In genomic region chr11:2534131-2534956, GRCh38 we compare ENCODE assay signal across 9 cellular contexts.
DNase-seq lines count a peak whose midpoint lies in the region; ATAC-seq, FAIRE-seq and TF ChIP-seq lines count a peak whose summit lies in the region.
"Had no signal": no experiment of that assay in that cellular context is flagged by ENCODE, and none has a peak within 500 bp of the region (broad histone marks: within the 10 kb centered on the region; RNA-seq: fewer than 3 reads in every experiment).

No MANE protein-coding gene starts in this region.

- no peaks in the 10 kb centered on the region for H3K9me3 Mint-ChIP-seq in activated naive CD8-positive, alpha-beta T cell treated with anti-CD3 and anti-CD28 coated beads, Interleukin-2, amount 50 U/mL, for 24 hours
- H3K9me3 Mint-ChIP-seq: activated T-helper 2 cell treated with anti-CD3 and anti-CD28 coated beads, Interferon-gamma antibody, Interleukin-2, Interleukin-4, amounts not matched to agents 10 μg/mL and 5 μg/mL and 100 μg/mL, durations not matched to agents 14 hours and 24 hours and 36 hours had no signal

- H3K36me3 ChIP-seq in kidney (ENCODE audit: control insufficient read depth in 1 of 2, insufficient read depth in 2 of 2, low read length in 2 of 2) = no peaks in the 10 kb centered on the region
- H3K36me3 ChIP-seq in upper lobe of right lung = no peaks in the 10 kb centered on the region

- H3K4me1 Mint-ChIP-seq in activated naive CD8-positive, alpha-beta T cell treated with anti-CD3 and anti-CD28 coated beads, Interleukin-2, amount 50 U/mL, for 24 hours = peaks cover 18% of the 10 kb centered on the region

- ATAC-seq in activated naive CD8-positive, alpha-beta T cell treated with anti-CD3 and anti-CD28 coated beads, Interleukin-2, amount 50 U/mL, for 24 hours = no peak
- ATAC-seq in upper lobe of right lung = no peak

- H3K36me3 Mint-ChIP-seq in activated naive CD8-positive, alpha-beta T cell treated with anti-CD3 and anti-CD28 coated beads, Interleukin-2, amount 50 U/mL, for 24 hours (ENCODE audit: low read depth) = no peaks in the 10 kb centered on the region

- no peak for TF ChIP-seq CTCF in kidney (IDR thresholded peaks at IDR 0.05; ENCODE audit: borderline replicate concordance, extremely low read depth, insufficient read depth)
- no peak for TF ChIP-seq CTCF in upper lobe of right lung (IDR thresholded peaks at IDR 0.05)

- peaks cover 0 to 15% of the 10 kb centered on the region in 2 donors for H3K4me1 ChIP-seq in kidney (ENCODE audit: control insufficient read depth in 1 of 2, insufficient read depth in 1 of 2, low read depth in 1 of 2, low read length in 2 of 2)
- H3K4me1 ChIP-seq in upper lobe of right lung = peaks cover 13% of the 10 kb centered on the region

- H3K27ac ChIP-seq in kidney (ENCODE audit: low read depth in 2 of 2, low read length in 2 of 2) = no peak overlapping the region
- H3K27ac ChIP-seq in upper lobe of right lung = no peak overlapping the region

- H3K4me3 Mint-ChIP-seq in activated naive CD8-positive, alpha-beta T cell treated with anti-CD3 and anti-CD28 coated beads, Interleukin-2, amount 50 U/mL, for 24 hours = no peak overlapping the region

- FAIRE-seq in kidney (lab: Jason Lieb, UNC) = no peak

- H3K9me3 ChIP-seq in kidney (ENCODE audit: control insufficient read depth in 1 of 2, low read length in 2 of 2) (no peaks in the 10 kb centered on the region), upper lobe of right lung (no peaks in the 10 kb centered on the region)

- intact Hi-C loops in kidney (cut with DNase I) (loop anchor here (5.0 kb wide), 1 partner anchor 107 kb away; no protein-coding TSS in a partner anchor), upper lobe of right lung (cut with DNase I) (no loop called here)

- H3K27me3 Mint-ChIP-seq in activated naive CD8-positive, alpha-beta T cell treated with anti-CD3 and anti-CD28 coated beads, Interleukin-2, amount 50 U/mL, for 24 hours = peaks cover 1% of the 10 kb centered on the region

- DNase-seq in activated CD4-positive, alpha-beta T cell treated with anti-CD3 and anti-CD28 coated beads for 48 hours = peak; percentile 16
- DNase-seq in activated CD4-positive, alpha-beta T cell treated with anti-CD3 and anti-CD28 coated beads, Interleukin-2, amount 50 U/mL, for 48 hours = no peak
- peak; percentile 21 for DNase-seq in activated naive CD8-positive, alpha-beta T cell treated with anti-CD3 and anti-CD28 coated beads, Interleukin-2, amount 50 U/mL, for 24 hours
- DNase-seq in kidney (peak; percentile 75), upper lobe of right lung (peak; percentile 65), GM19238 (ENCODE audit: insufficient read length, low spot score) (no peak), LoVo (ENCODE audit: low spot score) (no peak), DMS153 (lab: John Stamatoyannopoulos, UW) (no peak)

- no peak overlapping the region for H3K27ac Mint-ChIP-seq in activated naive CD8-positive, alpha-beta T cell treated with anti-CD3 and anti-CD28 coated beads, Interleukin-2, amount 50 U/mL, for 24 hours
- H3K27ac Mint-ChIP-seq: activated T-helper 2 cell treated with anti-CD3 and anti-CD28 coated beads, Interferon-gamma antibody, Interleukin-2, Interleukin-4, amounts not matched to agents 10 μg/mL and 5 μg/mL and 100 μg/mL, durations not matched to agents 14 hours and 24 hours and 36 hours had no signal

- H3K27me3 ChIP-seq in upper lobe of right lung = no peaks in the 10 kb centered on the region

- H3K4me3 ChIP-seq in kidney (ENCODE audit: low read length in 2 of 2) (no peak overlapping the region), upper lobe of right lung (no peak overlapping the region)

- no peak overlapping the region for H3K9ac ChIP-seq in kidney (ENCODE audit: low read length in 2 of 2)

Comparison
In these comparisons a context has a peak if more than half of its experiments do, and no peak if none do; other contexts are left out.
1. DNase-seq: peak in activated CD4-positive, alpha-beta T cell treated with anti-CD3 and anti-CD28 coated beads for 48 hours (single experiment), activated naive CD8-positive, alpha-beta T cell treated with anti-CD3 and anti-CD28 coated beads, Interleukin-2, amount 50 U/mL, for 24 hours (single experiment), kidney (single experiment) and upper lobe of right lung (single experiment); none in activated CD4-positive, alpha-beta T cell treated with anti-CD3 and anti-CD28 coated beads, Interleukin-2, amount 50 U/mL, for 48 hours (0 of 2), GM19238 (single experiment), LoVo (single experiment) and DMS153 (single experiment).